ENCODE assay signal across 8 cellular contexts in genomic region chr5:142356716-142357468, GRCh38. TPM values are rescaled to one million over a fixed set of nuclear protein-coding genes. Genes with fewer than 3 reads are reported as not detected.
DNase-seq lines count a peak whose midpoint lies in the region; ATAC-seq and TF ChIP-seq lines count a peak whose summit lies in the region.

No MANE protein-coding gene starts in this region.

- peak; percentile 21 to 40 for TF ChIP-seq POLR2A in suprapubic skin (IDR thresholded peaks at IDR 0.05)

- peaks cover 11% of the 10 kb centered on the region for H3K4me1 ChIP-seq in KMS-11 (ENCODE audit: low read depth, poor library complexity, severe bottlenecking)
- peaks cover 26% of the 10 kb centered on the region for H3K4me1 ChIP-seq in suprapubic skin

- no peaks in the 10 kb centered on the region for H3K9me3 ChIP-seq in suprapubic skin

- WGBS in suprapubic skin, result 0% methylated on average over 15 of the region's 82 CpGs

- peak overlapping the region; percentile 95 for H2AFZ ChIP-seq in KMS-11 (ENCODE audit: low read depth)

- no peaks in the 10 kb centered on the region for H3K27me3 ChIP-seq in KMS-11 (ENCODE audit: insufficient read depth, low read depth)
- H3K27me3 ChIP-seq in suprapubic skin, result peaks cover 4% of the 10 kb centered on the region

- peak overlapping the region; percentile 82 for H3K4me2 ChIP-seq in KMS-11

- ATAC-seq in GM21786 (IDR thresholded peaks at IDR 0.05; ENCODE audit: unreplicated experiment), result peak; percentile 91

- no peaks in the 10 kb centered on the region for H3K79me2 ChIP-seq in KMS-11 (ENCODE audit: insufficient read depth, low read depth)

- peak overlapping the region; percentile 96 for H3K9ac ChIP-seq in KMS-11

- H3K36me3 ChIP-seq in KMS-11 (ENCODE audit: insufficient read depth) (no peaks in the 10 kb centered on the region), suprapubic skin (no peaks in the 10 kb centered on the region)

- no peaks in the 10 kb centered on the region for H4K20me1 ChIP-seq in KMS-11 (ENCODE audit: insufficient read depth)

- TF ChIP-seq EP300 in suprapubic skin (IDR thresholded peaks at IDR 0.05), result no peak

- H3K4me3 ChIP-seq in KMS-11 (IDR thresholded peaks at IDR 0.05; ENCODE audit: insufficient read depth, low read depth, low read length) (no peak overlapping the region), suprapubic skin (peak overlapping the region; percentile 77)

- no peak for TF ChIP-seq CTCF in KMS-11 (conservative IDR thresholded peaks at IDR 0.05; ENCODE audit: low read depth, low read length)
- TF ChIP-seq CTCF in suprapubic skin (IDR thresholded peaks at IDR 0.05), result no peak

- H3K27ac ChIP-seq in KMS-11 (peak overlapping the region; percentile 80), suprapubic skin (peak overlapping the region; percentile 97)

- DNase-seq in ELR (ENCODE audit: low read depth) (peak; percentile 99), SK-N-DZ (ENCODE audit: low spot score) (peak; percentile 47), glomerular visceral epithelial cell (ENCODE audit: extremely low spot score) (peak; percentile 89), occipital lobe (lab: John Stamatoyannopoulos, UW) (peak; percentile 63), suprapubic skin (ENCODE audit: low spot score in 2 of 2) (peak; percentile 93)
- DNase-seq in activated naive CD4-positive, alpha-beta T cell treated with anti-CD3 and anti-CD28 coated beads, Interleukin-2, amount 50 U/mL, for 16 hours, result peak; percentile 93

RNA-seq across cellular contexts. Expression of gene SPRY4, which starts 32.1 kb away (rescaled TPM):
- polyA plus RNA-seq in SK-N-DZ (2014; cell fraction: cytosol; rRNA removed), result not detected in 2 replicates
- polyA plus RNA-seq in SK-N-DZ (2014; cell fraction: nucleus; rRNA removed), result not detected in 2 replicates
- total RNA-seq in occipital lobe (3.3 TPM), suprapubic skin (1 to 10 TPM; 4.2 to 7.9 (median 4.9) TPM)

Comparison
In these comparisons a context has a peak if more than half of its experiments do, and no peak if none do; other contexts are left out.
1. DNase-seq: peak in every context shown above with its lines; median percentile 99 in ELR; 93 in activated naive CD4-positive, alpha-beta T cell treated with anti-CD3 and anti-CD28 coated beads, Interleukin-2, amount 50 U/mL, for 16 hours; 93 in suprapubic skin; 89 in glomerular visceral epithelial cell; 63 in occipital lobe; 47 in SK-N-DZ.